Comparison of ENCODE assay signal across 8 cellular contexts in the genomic region with DNA sequence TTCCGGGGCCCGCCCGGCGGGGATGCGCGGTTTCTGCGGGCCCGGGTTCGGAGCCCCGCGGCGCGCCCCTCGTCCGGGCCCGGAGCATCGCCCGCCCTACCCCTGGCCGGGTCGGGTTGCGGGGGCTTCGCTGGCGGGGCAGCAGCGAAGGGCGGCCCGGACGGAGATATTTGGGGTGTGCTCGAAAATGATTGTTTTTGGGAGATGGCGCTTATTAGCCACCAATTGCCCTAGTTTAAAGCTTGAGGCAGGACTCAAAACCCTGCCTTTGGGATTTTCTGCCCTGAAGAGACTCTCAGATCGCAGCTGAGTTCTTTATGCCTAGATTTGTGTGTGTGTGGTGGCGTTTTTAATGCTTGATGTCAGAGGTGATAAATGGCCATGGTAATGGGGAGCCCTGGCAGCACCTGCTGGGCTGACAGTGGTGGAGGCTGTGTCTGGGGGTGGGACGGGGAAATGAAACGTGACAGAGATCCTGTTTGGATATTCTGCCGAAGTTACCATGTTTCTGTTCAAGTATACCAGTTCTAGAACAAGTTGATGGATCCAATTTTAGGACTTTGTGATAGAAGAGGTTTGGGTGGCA. TPM values are rescaled to one million over a fixed set of nuclear protein-coding genes. Genes with fewer than 3 reads are reported as not detected.
A peak's percentile ranks its signal among the peaks of the same experiment; 100 is the strongest.
DNase-seq lines count a peak whose midpoint lies in the region; ATAC-seq, FAIRE-seq and TF ChIP-seq lines count a peak whose summit lies in the region.

No MANE protein-coding gene starts in this region.

- TF ChIP-seq CTCF in PC-9 (conservative IDR thresholded peaks at IDR 0.05) (no peak), bronchial epithelial cell (IDR thresholded peaks at IDR 0.05; ENCODE audit: insufficient read depth, low read length, severe bottlenecking) (no peak), thoracic aorta (IDR thresholded peaks at IDR 0.05) (no peak)

- no peaks in the 10 kb centered on the region for H3K9me2 ChIP-seq in PC-9 (ENCODE audit: insufficient read depth)

- no peaks in the 10 kb centered on the region for H3K9me3 ChIP-seq in BLaER1 treated with 17β-estradiol and CSF1 and Interleukin-3, amounts not matched to agents 10 nM and 100 nM (replicated peaks in 1 of 11)
- H3K9me3 ChIP-seq in PC-9 (ENCODE audit: insufficient read depth, low read depth) (no peaks in the 10 kb centered on the region), thoracic aorta (no peaks in the 10 kb centered on the region)

- intact Hi-C loops in PC-9 (cut with micrococcal nuclease; ENCODE audit: unreplicated experiment): no loop called here

- H3K4me1 Mint-ChIP-seq in memory B cell: peaks cover 35% of the 10 kb centered on the region

- peaks cover 30 to 60% (median 40%) of the 10 kb centered on the region in 10 experiments for H3K4me1 ChIP-seq in BLaER1 treated with 17β-estradiol and CSF1 and Interleukin-3, amounts not matched to agents 10 nM and 100 nM
- H3K4me1 ChIP-seq in PC-9 (replicated peaks; ENCODE audit: insufficient read depth) (peaks cover 58% of the 10 kb centered on the region), thoracic aorta (ENCODE audit: control insufficient read depth in 1 of 2, low read depth in 2 of 2) (peaks cover 22 to 53% of the 10 kb centered on the region in 2 donors)

- no peaks in the 10 kb centered on the region for H3K36me3 Mint-ChIP-seq in memory B cell

- peak overlapping the region; percentile 70 for H3K27ac Mint-ChIP-seq in memory B cell

- FAIRE-seq in bronchial epithelial cell (lab: Jason Lieb, UNC): no peak

- no peaks in the 10 kb centered on the region for H3K36me3 ChIP-seq in BLaER1 treated with 17β-estradiol and CSF1 and Interleukin-3, amounts not matched to agents 10 nM and 100 nM
- no peaks in the 10 kb centered on the region for H3K36me3 ChIP-seq in PC-9 (ENCODE audit: low read depth)
- no peaks in the 10 kb centered on the region for H3K36me3 ChIP-seq in bronchial epithelial cell (ENCODE audit: control insufficient read depth, insufficient read depth, low read length)
- no peaks in the 10 kb centered on the region for H3K36me3 ChIP-seq in thoracic aorta

- H3K27ac ChIP-seq in BLaER1 treated with 17β-estradiol and CSF1 and Interleukin-3, amounts not matched to agents 10 nM and 100 nM: peak overlapping the region; percentile 62 to 89 (median 83)
- H3K27ac ChIP-seq in PC-9: no peak overlapping the region; the same call in 1 of the 2 replicates
- peak overlapping the region; percentile 27 to 70 for H3K27ac ChIP-seq in thoracic aorta

- H3K79me2 ChIP-seq in PC-9 (ENCODE audit: low read depth): peaks cover 51% of the 10 kb centered on the region

- CTCF ChIA-PET in PC-9 (lab: Charles Lee): interaction anchor here (0.5 to 0.7 kb wide), 2 partner anchors 132 to 543 kb away, joined by 4 to 5 read pairs; no protein-coding TSS in a partner anchor

- peak overlapping the region; percentile 93 for H3K4me3 Mint-ChIP-seq in memory B cell

- H4K20me1 ChIP-seq in BLaER1 treated with 17β-estradiol and CSF1 and Interleukin-3, amounts not matched to agents 10 nM and 100 nM: peaks cover 27 to 51% (median 48%) of the 10 kb centered on the region in 11 experiments; a peak in 18 of 22 replicates
- H4K20me1 ChIP-seq in PC-9 (ENCODE audit: insufficient read depth): no peaks in the 10 kb centered on the region; the same call in 1 of the 2 replicates

- no peaks in the 10 kb centered on the region for H3K27me3 ChIP-seq in BLaER1 treated with 17β-estradiol and CSF1 and Interleukin-3, amounts not matched to agents 10 nM and 100 nM
- H3K27me3 ChIP-seq in PC-9 (ENCODE audit: insufficient read depth, low read depth) (no peaks in the 10 kb centered on the region), bronchial epithelial cell (ENCODE audit: control insufficient read depth, insufficient read depth, low read length) (no peaks in the 10 kb centered on the region), thoracic aorta (replicated peaks; ENCODE audit: insufficient read depth) (no peaks in the 10 kb centered on the region)

- H2AFZ ChIP-seq in PC-9: peak overlapping the region; percentile 74; the same call in 1 of the 2 replicates

- H3K9ac ChIP-seq in BLaER1 treated with 17β-estradiol and CSF1 and Interleukin-3, amounts not matched to agents 10 nM and 100 nM: peak overlapping the region; percentile 84 to 93 (median 89)

- DNase-seq in PC-9: peak in 1 of 2 experiments; percentile 12
- no peak for DNase-seq in bronchial epithelial cell (ENCODE audit: low read depth)
- peak in 1 of 2 donors; percentile 16 for DNase-seq in memory B cell (ENCODE audit: low spot score in 2 of 2)
- DNase-seq in thoracic aorta (ENCODE audit: low spot score): no peak
- no peak for DNase-seq in amniotic stem cell (lab: John Stamatoyannopoulos, UW)

- H3K4me3 ChIP-seq in BLaER1 treated with 17β-estradiol and CSF1 and Interleukin-3, amounts not matched to agents 10 nM and 100 nM: peak overlapping the region; percentile 87 to 98 (median 94)
- H3K4me3 ChIP-seq in PC-9 (peak overlapping the region; percentile 96), bronchial epithelial cell (ENCODE audit: low read depth, low read length) (peak overlapping the region; percentile 52), thoracic aorta (peak overlapping the region; percentile 90)

- peak overlapping the region; percentile 83 to 98 (median 94) for H3K4me2 ChIP-seq in BLaER1 treated with 17β-estradiol and CSF1 and Interleukin-3, amounts not matched to agents 10 nM and 100 nM
- peak overlapping the region; percentile 93 for H3K4me2 ChIP-seq in PC-9

- ATAC-seq in GM19455 (IDR thresholded peaks at IDR 0.05; ENCODE audit: unreplicated experiment) (peak; percentile 26), memory B cell (ENCODE audit: low read depth) (peak; percentile 18), thoracic aorta (ENCODE audit: insufficient number of reproducible peaks, low FRiP score, low read depth) (no peak), GM18517 (IDR thresholded peaks at IDR 0.05; ENCODE audit: unreplicated experiment) (no peak)

- no TSS peak for BruUV-seq in PC-9 (replicated peaks; lab: Mats Ljungman, UMichigan)

- peaks cover 6% of the 10 kb centered on the region for H3K27me3 Mint-ChIP-seq in memory B cell

- peaks cover 17% of the 10 kb centered on the region; the same call in 1 of the 2 replicates for H3F3A ChIP-seq in PC-9 (ENCODE audit: insufficient read depth, low read depth)

- POLR2A ChIA-PET in PC-9 (lab: Charles Lee; ENCODE audit: unreplicated experiment): interaction anchor here (0.5 kb wide), 1 partner anchor 157 kb away, joined by 4 read pairs; no protein-coding TSS in a partner anchor

- H3K9me3 Mint-ChIP-seq in memory B cell: no peaks in the 10 kb centered on the region

RNA-seq across cellular contexts. Expression of a gene that starts 0.6 kb away (rescaled TPM):
- total RNA-seq in PC-9 (2021) (7.8 and 10.3 TPM in 2 replicates), bronchial epithelial cell (3.9 and 5.0 TPM in 2 replicates), thoracic aorta (10 to 100 TPM; 14.5 to 28.6 TPM)

RNA-seq across cellular contexts. Expression of a gene that starts 44.5 kb away (rescaled TPM):
- total RNA-seq in PC-9 (2021) (2.8 and 3.5 TPM in 2 replicates), bronchial epithelial cell (0.26 TPM in 1 of 2 replicates, not detected in the other), thoracic aorta (10 to 100 TPM; 20.8 to 22.2 TPM)

RNA-seq across cellular contexts. Expression of a gene that starts 58.8 kb away (rescaled TPM):
- total RNA-seq in PC-9 (2021) (69.8 and 70.7 TPM in 2 replicates), bronchial epithelial cell (32.4 and 37.5 TPM in 2 replicates), thoracic aorta (10 to 100 TPM; 59.3 to 83.5 TPM)

Comparison
In these comparisons a context has a peak if more than half of its experiments do, and no peak if none do; other contexts are left out.
1. ATAC-seq: peak in GM19455 (single experiment) and memory B cell (single experiment); none in thoracic aorta (single experiment) and GM18517 (single experiment).
2. Peak in every context shown above with its lines, with median percentiles within 50 percentile points of each other: H3K4me3 ChIP-seq.